ENCODE assay signal across 21 cellular contexts in genomic region chr9:134623408-134624066, GRCh38. TPM values are rescaled to one million over a fixed set of nuclear protein-coding genes. Genes with fewer than 3 reads are reported as not detected.
DNase-seq lines count a peak whose midpoint lies in the region; ATAC-seq and TF ChIP-seq lines count a peak whose summit lies in the region.
"Had no signal": no experiment of that assay in that cellular context is flagged by ENCODE, and none has a peak within 500 bp of the region (broad histone marks: within the 10 kb centered on the region; RNA-seq: fewer than 3 reads in every experiment).

No MANE protein-coding gene starts in this region.

- no peak overlapping the region for H3K4me3 ChIP-seq in lower lobe of right lung
- no peak overlapping the region for H3K4me3 ChIP-seq in tibial artery
- H3K4me3 ChIP-seq: thoracic aorta had no signal

- H3K79me2 ChIP-seq in H9 (ENCODE audit: insufficient read depth, low read length), result no peaks in the 10 kb centered on the region

- H3K23me2 ChIP-seq in H9 (ENCODE audit: insufficient read length, low read depth, low read length, poor library complexity, severe bottlenecking), result peaks cover 3% of the 10 kb centered on the region

- H3K4ac ChIP-seq in H9 (ENCODE audit: low read depth, low read length), result no peak overlapping the region

- no peak overlapping the region for H3K56ac ChIP-seq in H9 (ENCODE audit: insufficient read length, low read depth, low read length)

- H2BK15ac ChIP-seq in H9 (ENCODE audit: low read depth, low read length), result no peak overlapping the region

- H3K27ac ChIP-seq in RWPE1, result peak overlapping the region; percentile 81; the same call in 1 of the 2 replicates
- no peak overlapping the region for H3K27ac ChIP-seq in lower lobe of right lung
- no peak overlapping the region for H3K27ac ChIP-seq in tibial artery
- no peak overlapping the region for H3K27ac ChIP-seq in H9 (ENCODE audit: insufficient read length, low read depth, low read length)
- H3K27ac ChIP-seq: 22Rv1, C4-2B, thoracic aorta had no signal

- no peak for TF ChIP-seq CTCF in RWPE1 (conservative IDR thresholded peaks at IDR 0.05; ENCODE audit: low read depth)
- no peak for TF ChIP-seq CTCF in lower lobe of right lung (IDR thresholded peaks at IDR 0.05)
- no peak for TF ChIP-seq CTCF in tibial artery (IDR thresholded peaks at IDR 0.05)
- no peak for TF ChIP-seq CTCF in H9 (conservative IDR thresholded peaks at IDR 0.05)
- no peak for TF ChIP-seq CTCF in HFFc6 (IDR thresholded peaks at IDR 0.05)

- peak; percentile 9 for DNase-seq in activated CD8-positive, alpha-beta memory T cell treated with anti-CD3 and anti-CD28 coated beads, Interleukin-2, amount 50 U/mL, for 4 hours
- DNase-seq in activated CD8-positive, alpha-beta memory T cell treated with anti-CD3 and anti-CD28 coated beads, Interleukin-2, amount 50 U/mL, for 48 hours, result no peak
- DNase-seq in RWPE1 (ENCODE audit: low spot score) (no peak), lower lobe of right lung (peak; percentile 33), tibial artery (peak; percentile 42 to 74), H9 (no peak), HFFc6 (no peak)
- DNase-seq: activated B cell treated with CpG ODN at 0.5 μM for 24 hours; activated CD4-positive, alpha-beta memory T cell treated with anti-CD3 and anti-CD28 coated beads, Interleukin-2, amount 10 ng/mL, durations not matched to agents 7 days and 5 days; activated T-cell treated with anti-CD3 and anti-CD28 coated beads, Interleukin-2, amount 50 U/mL, for 4 hours; DMS153; KBM-7; NCI-H187 treated with DMSO at 0.1 percent for 48 hours; NCI-H226 had no signal

- H3K36me3 Mint-ChIP-seq in H9 (ENCODE audit: insufficient read depth in 1 of 3, low read depth in 3 of 3) (no peaks in the 10 kb centered on the region), HFFc6 (ENCODE audit: low read depth) (0 out of 2 replicates have a peak, but pooled peaks cover 7% of the 10 kb centered on the region)
- H3K36me3 Mint-ChIP-seq: activated naive CD4-positive, alpha-beta T cell treated with anti-CD3 and anti-CD28 coated beads, Interleukin-2, amount 50 U/mL, for 24 hours; memory B cell; naive thymus-derived CD8-positive, alpha-beta T cell had no signal

- no peak overlapping the region for H3K27ac Mint-ChIP-seq in H9
- H3K27ac Mint-ChIP-seq in HFFc6, result no peak overlapping the region
- H3K27ac Mint-ChIP-seq: activated B cell treated with CpG ODN at 0.5 μM for 24 hours; activated CD4-positive, alpha-beta memory T cell treated with anti-CD3 and anti-CD28 coated beads, Interleukin-2, amount 10 ng/mL, durations not matched to agents 7 days and 5 days; activated naive CD4-positive, alpha-beta T cell treated with anti-CD3 and anti-CD28 coated beads, Interleukin-2, amount 50 U/mL, for 24 hours; memory B cell had no signal

- no peaks in the 10 kb centered on the region for H3K79me1 ChIP-seq in H9 (ENCODE audit: insufficient read depth, low read depth, low read length, poor library complexity, severe bottlenecking)

- H4K91ac ChIP-seq in H9 (ENCODE audit: insufficient read length, low read depth, low read length), result no peak overlapping the region

- H2AFZ ChIP-seq in H9 (ENCODE audit: low read length), result no peak overlapping the region

- H3K9ac ChIP-seq in H9 (ENCODE audit: extremely low read depth, insufficient read length, low read length), result no peak overlapping the region

- no peak overlapping the region for H2BK12ac ChIP-seq in H9 (ENCODE audit: insufficient read length, low read depth, low read length)

- no peak overlapping the region for H2AK5ac ChIP-seq in H9 (ENCODE audit: insufficient read length, low read length)

- POLR2A ChIA-PET in RWPE1 (lab: Yijun Ruan, JAX; ENCODE audit: low non-redundant PET), result no interaction called here

- H3K9me3 Mint-ChIP-seq in H9 (no peaks in the 10 kb centered on the region; a peak in 2 of 5 replicates), HFFc6 (peaks cover 7% of the 10 kb centered on the region)
- H3K9me3 Mint-ChIP-seq: activated B cell treated with CpG ODN at 0.5 μM for 24 hours; activated CD4-positive, alpha-beta memory T cell treated with anti-CD3 and anti-CD28 coated beads, Interleukin-2, amount 10 ng/mL, durations not matched to agents 7 days and 5 days; activated naive CD4-positive, alpha-beta T cell treated with anti-CD3 and anti-CD28 coated beads, Interleukin-2, amount 50 U/mL, for 24 hours; activated T-cell treated with anti-CD3 and anti-CD28 coated beads, Interleukin-2, amount 50 U/mL, for 4 hours; memory B cell; naive thymus-derived CD8-positive, alpha-beta T cell had no signal

- no peak overlapping the region for H3K23ac ChIP-seq in H9 (ENCODE audit: insufficient read length, low read depth, low read length)

- H3K9me3 ChIP-seq in lower lobe of right lung, result no peaks in the 10 kb centered on the region
- H3K9me3 ChIP-seq in tibial artery, result no peaks in the 10 kb centered on the region
- no peaks in the 10 kb centered on the region for H3K9me3 ChIP-seq in H9 (ENCODE audit: control insufficient read depth, low read depth, low read length)
- H3K9me3 ChIP-seq: thoracic aorta had no signal

- no peak overlapping the region for H4K5ac ChIP-seq in H9 (ENCODE audit: insufficient read length, low read depth, low read length)

- no peak overlapping the region for H2BK20ac ChIP-seq in H9 (ENCODE audit: low read depth, low read length, poor library complexity, severe bottlenecking)

- CTCF ChIA-PET in RWPE1 (lab: Yijun Ruan, JAX), result no interaction called here

- no peak overlapping the region for H3K4me2 ChIP-seq in H9 (ENCODE audit: insufficient read depth, insufficient read length, low read length)

- no peak overlapping the region for H4K8ac ChIP-seq in H9 (replicated peaks; ENCODE audit: insufficient read length, low read depth, low read length)

- peaks cover 5% of the 10 kb centered on the region for H3K27me3 ChIP-seq in lower lobe of right lung (ENCODE audit: low read depth)
- peaks cover 0 to 10% of the 10 kb centered on the region in 2 donors for H3K27me3 ChIP-seq in tibial artery
- H3K27me3 ChIP-seq in H9 (ENCODE audit: insufficient read depth, low read length), result no peaks in the 10 kb centered on the region

- no peak overlapping the region for H3K18ac ChIP-seq in H9 (ENCODE audit: insufficient read length, low read depth, low read length)

- WGBS in H9 (ENCODE audit: extremely low coverage, insufficient read length, low lambda C conversion rate), result no CpG with 5 or more reads among the region's 23 CpGs

- H3K36me3 ChIP-seq in lower lobe of right lung (no peaks in the 10 kb centered on the region), tibial artery (no peaks in the 10 kb centered on the region)
- H3K36me3 ChIP-seq: thoracic aorta had no signal

- no peak overlapping the region for H3T11ph ChIP-seq in H9 (ENCODE audit: low read length)

- H3K27me3 Mint-ChIP-seq in H9 (ENCODE audit: low read depth) (peaks cover 4% of the 10 kb centered on the region), HFFc6 (ENCODE audit: insufficient read depth) (no peaks in the 10 kb centered on the region; the same call in none of the 2 replicates)
- H3K27me3 Mint-ChIP-seq: activated CD4-positive, alpha-beta memory T cell treated with anti-CD3 and anti-CD28 coated beads, Interleukin-2, amount 10 ng/mL, durations not matched to agents 7 days and 5 days had no signal

- no peak overlapping the region for H2BK120ac ChIP-seq in H9 (ENCODE audit: low read depth, low read length, poor library complexity, severe bottlenecking)

- no peak overlapping the region for H3K4me3 Mint-ChIP-seq in H9
- H3K4me3 Mint-ChIP-seq in HFFc6, result no peak overlapping the region
- H3K4me3 Mint-ChIP-seq: activated B cell treated with CpG ODN at 0.5 μM for 24 hours; activated CD4-positive, alpha-beta memory T cell treated with anti-CD3 and anti-CD28 coated beads, Interleukin-2, amount 10 ng/mL, durations not matched to agents 7 days and 5 days; activated naive CD4-positive, alpha-beta T cell treated with anti-CD3 and anti-CD28 coated beads, Interleukin-2, amount 50 U/mL, for 24 hours; activated T-cell treated with anti-CD3 and anti-CD28 coated beads, Interleukin-2, amount 50 U/mL, for 4 hours; memory B cell; naive thymus-derived CD8-positive, alpha-beta T cell had no signal

- H3K4me1 ChIP-seq in lower lobe of right lung (no peaks in the 10 kb centered on the region), tibial artery (peaks cover 0 to 25% (median 0%) of the 10 kb centered on the region in 4 donors), H9 (ENCODE audit: insufficient read depth, low read length) (no peaks in the 10 kb centered on the region)

- intact Hi-C loops in lower lobe of right lung (cut with DNase I) (no loop called here), tibial artery (cut with DNase I; ENCODE audit: low total_unique reads) (no loop called here)

- peaks cover 17 to 42% of the 10 kb centered on the region in 2 experiments for H3K4me1 Mint-ChIP-seq in H9
- peaks cover 69% of the 10 kb centered on the region for H3K4me1 Mint-ChIP-seq in HFFc6 (ENCODE audit: low read depth)
- H3K4me1 Mint-ChIP-seq: activated B cell treated with CpG ODN at 0.5 μM for 24 hours; activated CD4-positive, alpha-beta memory T cell treated with anti-CD3 and anti-CD28 coated beads, Interleukin-2, amount 10 ng/mL, durations not matched to agents 7 days and 5 days; activated naive CD4-positive, alpha-beta T cell treated with anti-CD3 and anti-CD28 coated beads, Interleukin-2, amount 50 U/mL, for 24 hours had no signal

- no peak overlapping the region for H3K14ac ChIP-seq in H9 (ENCODE audit: insufficient read depth, low read length)

- H2BK5ac ChIP-seq in H9 (ENCODE audit: insufficient read length, low read length), result no peak overlapping the region

- H4K20me1 ChIP-seq in H9 (ENCODE audit: control insufficient read depth, insufficient read depth, insufficient read length), result no peaks in the 10 kb centered on the region

- ATAC-seq in lower lobe of right lung, result no peak
- ATAC-seq in GM18498 (IDR thresholded peaks at IDR 0.05; ENCODE audit: unreplicated experiment), result no peak
- ATAC-seq: activated T-cell treated with anti-CD3 and anti-CD28 coated beads, Interleukin-2, amount 50 U/mL, for 4 hours; naive thymus-derived CD8-positive, alpha-beta T cell had no signal

RNA-seq across cellular contexts. Expression of gene COL5A1, which starts 18.1 kb away (rescaled TPM):
- total RNA-seq in lower lobe of right lung, result 29.0 TPM
- total RNA-seq in H9 (2021), result 8.6 and 9.5 TPM in 2 replicates
- total RNA-seq in HFFc6 (2021; fragmentation: NEBNext Ultra II Directional; extraction: Animal tissue kit (Norgen Biotek cat#: 25700)), result 100 to 1,000 TPM; 196 to 308 (median 225) TPM

Comparison
In these comparisons a context has a peak if more than half of its experiments do, and no peak if none do; other contexts are left out.
1. DNase-seq: peak in activated CD8-positive, alpha-beta memory T cell treated with anti-CD3 and anti-CD28 coated beads, Interleukin-2, amount 50 U/mL, for 4 hours (single experiment), lower lobe of right lung (single experiment) and tibial artery (2 of 2); none in activated CD8-positive, alpha-beta memory T cell treated with anti-CD3 and anti-CD28 coated beads, Interleukin-2, amount 50 U/mL, for 48 hours (single experiment), RWPE1 (single experiment), H9 (single experiment) and HFFc6 (single experiment).